In genomic region chr17:75130632-75131277, GRCh38 we compare ENCODE assay signal across 8 cellular contexts. TPM values are rescaled to one million over a fixed set of nuclear protein-coding genes. Genes with fewer than 3 reads are reported as not detected.
A peak's percentile ranks its signal among the peaks of the same experiment; 100 is the strongest.
DNase-seq lines count a peak whose midpoint lies in the region; ATAC-seq, FAIRE-seq and TF ChIP-seq lines count a peak whose summit lies in the region.

No MANE protein-coding gene starts in this region.

- H3K27me3 ChIP-seq in Loucy (ENCODE audit: insufficient read depth, low read length, poor library complexity, severe bottlenecking): no peaks in the 10 kb centered on the region
- no peaks in the 10 kb centered on the region for H3K27me3 ChIP-seq in breast epithelium
- no peaks in the 10 kb centered on the region for H3K27me3 ChIP-seq in small intestine (ENCODE audit: control insufficient read depth in 2 of 2, insufficient read depth in 2 of 2, low read length in 2 of 2)

- 10 to 12% (median 11%) methylated on average over 27 to 29 of the region's 29 CpGs for WGBS in small intestine, 3 donors

- peaks cover 17% of the 10 kb centered on the region for H3K4me1 Mint-ChIP-seq in T-helper 17 cell

- intact Hi-C loops in breast epithelium (cut with DNase I; ENCODE audit: low total_unique reads): no loop called here

- H3K27ac ChIP-seq in breast epithelium: peak overlapping the region; percentile 84 to 85
- H3K27ac ChIP-seq in small intestine (ENCODE audit: low read depth in 1 of 2, low read length in 1 of 2): peak overlapping the region; percentile 85 to 88

- H3K4me1 ChIP-seq in Loucy (ENCODE audit: insufficient read depth, low read length, poor library complexity, severe bottlenecking) (peaks cover 12% of the 10 kb centered on the region), breast epithelium (no peaks in the 10 kb centered on the region), small intestine (ENCODE audit: control insufficient read depth in 2 of 2, insufficient read depth in 1 of 2, low read depth in 1 of 2, low read length in 1 of 2) (no peaks in the 10 kb centered on the region)

- peak overlapping the region; percentile 85 for H3K4me3 ChIP-seq in Loucy (ENCODE audit: low read length, poor library complexity, severe bottlenecking)
- H3K4me3 ChIP-seq in breast epithelium: peak overlapping the region; percentile 72 to 88 (median 81)
- peak overlapping the region; percentile 84 to 87 for H3K4me3 ChIP-seq in small intestine (ENCODE audit: low read depth in 1 of 2, low read length in 2 of 2)

- peaks cover 18% of the 10 kb centered on the region; the same call in 1 of the 2 replicates for H3F3A ChIP-seq in Loucy (ENCODE audit: low read depth)

- peak overlapping the region; percentile 82 for H3K27ac Mint-ChIP-seq in T-helper 17 cell

- peak; percentile 80 for DNase-seq in AG08396 (ENCODE audit: low spot score)
- peak in 2 of 3 donors; percentile 28 to 32 for DNase-seq in T-helper 17 cell
- DNase-seq in breast epithelium (ENCODE audit: low spot score in 2 of 2): no peak
- peak; percentile 72 for DNase-seq in iPS-NIHi7 (ENCODE audit: extremely low spot score)
- DNase-seq in small intestine: peak; percentile 69

- H3K9me2 ChIP-seq in Loucy (replicated peaks; ENCODE audit: low read depth, low read length): no peaks in the 10 kb centered on the region

- no peaks in the 10 kb centered on the region for H3K27me3 Mint-ChIP-seq in T-helper 17 cell

- H3K4me3 Mint-ChIP-seq in T-helper 17 cell: peak overlapping the region; percentile 92

- H3K36me3 Mint-ChIP-seq in T-helper 17 cell (ENCODE audit: low read depth): no peaks in the 10 kb centered on the region

- TF ChIP-seq CTCF in Loucy (conservative IDR thresholded peaks at IDR 0.05; ENCODE audit: low read length): peak; percentile 69
- TF ChIP-seq CTCF in breast epithelium (IDR thresholded peaks at IDR 0.05): peak in 2 of 3 donors; percentile 23 to 33

- no peak for TF ChIP-seq POLR2A in breast epithelium (IDR thresholded peaks at IDR 0.05)

- H2AFZ ChIP-seq in Loucy (ENCODE audit: low read length): peak overlapping the region; percentile 68

- H3K36me3 ChIP-seq in Loucy (ENCODE audit: insufficient read depth, low read length) (peaks cover 19% of the 10 kb centered on the region; the same call in 1 of the 2 replicates), breast epithelium (no peaks in the 10 kb centered on the region), small intestine (ENCODE audit: control insufficient read depth in 2 of 2, insufficient read depth in 2 of 2, low read length in 2 of 2) (peaks cover 0 to 3% of the 10 kb centered on the region in 2 donors)

- ATAC-seq in GM18907 (IDR thresholded peaks at IDR 0.05; ENCODE audit: unreplicated experiment) (peak; percentile 22), T-helper 17 cell (peak; percentile 72), GM19467 (IDR thresholded peaks at IDR 0.05; ENCODE audit: unreplicated experiment) (no peak)

- H3K9ac ChIP-seq in Loucy (ENCODE audit: low read depth, low read length, poor library complexity, severe bottlenecking): peak overlapping the region; percentile 92

- peaks cover 32% of the 10 kb centered on the region for H3K79me2 ChIP-seq in Loucy (ENCODE audit: insufficient read depth, low read length)

- FAIRE-seq in small intestine (lab: Jason Lieb, UNC): no peak

- H3K4me2 ChIP-seq in Loucy (ENCODE audit: low read depth, low read length, poor library complexity, severe bottlenecking): peak overlapping the region; percentile 82

- H4K20me1 ChIP-seq in Loucy (ENCODE audit: insufficient read depth, low read length, poor library complexity, severe bottlenecking): peaks cover 19% of the 10 kb centered on the region

- no peaks in the 10 kb centered on the region for H3K9me3 ChIP-seq in Loucy (ENCODE audit: insufficient read depth, low read depth, low read length)
- H3K9me3 ChIP-seq in T-helper 17 cell (ENCODE audit: control insufficient read depth, low read length, poor library complexity, severe bottlenecking): no peaks in the 10 kb centered on the region
- no peaks in the 10 kb centered on the region for H3K9me3 ChIP-seq in breast epithelium
- H3K9me3 ChIP-seq in small intestine (ENCODE audit: control insufficient read depth, low read depth): no peaks in the 10 kb centered on the region

RNA-seq across cellular contexts. Expression of gene NT5C, which starts 0.8 kb away (rescaled TPM):
- total RNA-seq in T-helper 17 cell (10 to 100 TPM; 20.6 to 29.8 TPM), breast epithelium (100 to 1,000 TPM in 1 of 3 donors, 10 to 100 TPM in 2; 79.6 to 106 (median 91.4) TPM)
- 100 to 1,000 TPM in 2 of 3 donors, 10 to 100 TPM in 1; 91.2 to 169 (median 130) TPM for polyA plus RNA-seq in small intestine

RNA-seq across cellular contexts. Expression of gene ARMC7, which starts 21.0 kb away (rescaled TPM):
- total RNA-seq in T-helper 17 cell: 1 to 10 TPM; 8.9 to 9.3 TPM
- 1 to 10 TPM; 3.4 to 6.7 (median 5.6) TPM for total RNA-seq in breast epithelium
- 10 to 100 TPM; 14.2 to 24.8 (median 23.2) TPM for polyA plus RNA-seq in small intestine

RNA-seq across cellular contexts. Expression of gene JPT1, which starts 23.6 kb away (rescaled TPM):
- total RNA-seq in T-helper 17 cell (10 to 100 TPM; 40.0 to 46.8 TPM), breast epithelium (10 to 100 TPM in 2 of 3 donors, 1 to 10 TPM in 1; 9.9 to 30.5 (median 24.9) TPM)
- 100 to 1,000 TPM; 377 to 758 (median 449) TPM for polyA plus RNA-seq in small intestine

RNA-seq across cellular contexts. Expression of gene SLC16A5, which starts 43.0 kb away (rescaled TPM):
- 10 to 100 TPM; 11.7 to 14.9 TPM for total RNA-seq in T-helper 17 cell
- total RNA-seq in breast epithelium: 10 to 100 TPM in 2 of 3 donors, 1 to 10 TPM in 1; 9.0 to 19.8 (median 18.4) TPM
- 10 to 100 TPM; 23.5 to 35.4 (median 32.2) TPM for polyA plus RNA-seq in small intestine

RNA-seq across cellular contexts. Expression of gene SUMO2, which starts 52.0 kb away (rescaled TPM):
- total RNA-seq in T-helper 17 cell (100 to 1,000 TPM; 216 to 236 TPM), breast epithelium (10 to 100 TPM; 68.8 to 78.6 (median 74.6) TPM)
- polyA plus RNA-seq in small intestine: 10 to 100 TPM; 64.3 to 76.1 (median 67.8) TPM

Comparison
In these comparisons a context has a peak if more than half of its experiments do, and no peak if none do; other contexts are left out.
1. DNase-seq: peak in AG08396 (single experiment), T-helper 17 cell (2 of 3), iPS-NIHi7 (single experiment) and small intestine (single experiment); none in breast epithelium (0 of 2).
2. Peak in every context shown above with its lines, with median percentiles within 50 percentile points of each other: H3K4me3 ChIP-seq.